8 cellular contexts compared by ENCODE assay signal in genomic region chr18:49812321-49813070, GRCh38. TPM values are rescaled to one million over a fixed set of nuclear protein-coding genes. Genes with fewer than 3 reads are reported as not detected.
A peak's percentile ranks its signal among the peaks of the same experiment; 100 is the strongest.
DNase-seq lines count a peak whose midpoint lies in the region; ATAC-seq and TF ChIP-seq lines count a peak whose summit lies in the region.

No MANE protein-coding gene starts in this region.

- CTCF ChIA-PET in MCF 10A (lab: Yijun Ruan, JAX), result interaction anchor here (0.8 to 4.0 kb wide), 5 partner anchors 27 to 302 kb away, joined by 3 to 33 read pairs (median 3); no protein-coding TSS in a partner anchor

- H3K27ac ChIP-seq in MM.1S (ENCODE audit: low read length), result peak overlapping the region; percentile 89; the same call in 1 of the 2 replicates
- peak overlapping the region; percentile 91 for H3K27ac ChIP-seq in mesendoderm (ENCODE audit: low read depth, low read length)
- H3K27ac ChIP-seq in vagina, result peak overlapping the region; percentile 92

- peak overlapping the region; percentile 94 for H3K4me3 Mint-ChIP-seq in MCF 10A (ENCODE audit: unreplicated experiment)

- no peaks in the 10 kb centered on the region for H3K27me3 Mint-ChIP-seq in MCF 10A (ENCODE audit: insufficient read depth, unreplicated experiment)

- H3K9me3 Mint-ChIP-seq in MCF 10A (ENCODE audit: unreplicated experiment), result peaks cover 16% of the 10 kb centered on the region

- no peaks in the 10 kb centered on the region for H3K9me3 ChIP-seq in MM.1S (replicated peaks; ENCODE audit: insufficient read depth, low read length)
- no peaks in the 10 kb centered on the region for H3K9me3 ChIP-seq in vagina

- H3K27me3 ChIP-seq in MM.1S (replicated peaks; ENCODE audit: insufficient read depth, low read length), result no peaks in the 10 kb centered on the region
- H3K27me3 ChIP-seq in mesendoderm (ENCODE audit: insufficient read depth, low read length, poor library complexity), result no peaks in the 10 kb centered on the region
- no peaks in the 10 kb centered on the region for H3K27me3 ChIP-seq in vagina

- TF ChIP-seq CTCF in MM.1S (IDR thresholded peaks at IDR 0.05; ENCODE audit: low read length), result no peak
- no peak for TF ChIP-seq CTCF in MCF 10A (IDR thresholded peaks at IDR 0.05; ENCODE audit: unreplicated experiment)
- TF ChIP-seq CTCF in vagina (IDR thresholded peaks at IDR 0.05), result no peak

- H2BK5ac ChIP-seq in mesendoderm (ENCODE audit: low read length), result no peak overlapping the region

- POLR2A ChIA-PET in MCF 10A (lab: Yijun Ruan, JAX), result interaction anchor here (0.9 to 4.9 kb wide), 20 partner anchors 14 to 382 kb away, joined by 3 to 84 read pairs (median 4); partner anchors contain the start of genes C18orf32, LIPG and MYO5B

- WGBS in mesendoderm (ENCODE audit: extremely low coverage, insufficient coverage, low lambda C conversion rate), result 100% methylated on average over 3 of the region's 14 CpGs

- H3K27ac Mint-ChIP-seq in MCF 10A (ENCODE audit: low read depth, unreplicated experiment), result peak overlapping the region; percentile 97

- H3K4me1 Mint-ChIP-seq in MCF 10A (ENCODE audit: insufficient read depth, unreplicated experiment), result peaks cover 19% of the 10 kb centered on the region

- H3K36me3 ChIP-seq in MM.1S (replicated peaks; ENCODE audit: insufficient read depth, low read length) (no peaks in the 10 kb centered on the region), mesendoderm (ENCODE audit: control insufficient read depth, insufficient read depth, low read length) (no peaks in the 10 kb centered on the region), vagina (no peaks in the 10 kb centered on the region)

- peak overlapping the region; percentile 88 for H3K56ac ChIP-seq in mesendoderm (ENCODE audit: low read length)

- no peak for ATAC-seq in GM21528 (IDR thresholded peaks at IDR 0.05; ENCODE audit: low FRiP score, unreplicated experiment)
- no peak for ATAC-seq in HG03045 (IDR thresholded peaks at IDR 0.05; ENCODE audit: unreplicated experiment)
- no peak for ATAC-seq in GM18873 (IDR thresholded peaks at IDR 0.05; ENCODE audit: low FRiP score, unreplicated experiment)

- H2AFZ ChIP-seq in MM.1S (ENCODE audit: low read length), result peak overlapping the region; percentile 94

- no peaks in the 10 kb centered on the region for H4K20me1 ChIP-seq in MM.1S (ENCODE audit: insufficient read depth, low read length)

- no peak overlapping the region for H2BK15ac ChIP-seq in mesendoderm (replicated peaks; ENCODE audit: low read depth)

- H3K79me1 ChIP-seq in mesendoderm (ENCODE audit: low read length), result peaks cover 7% of the 10 kb centered on the region

- H3K4me3 ChIP-seq in MM.1S (ENCODE audit: low read length) (peak overlapping the region; percentile 89), mesendoderm (ENCODE audit: low read length) (peak overlapping the region; percentile 49), vagina (peak overlapping the region; percentile 50 to 88)

- no peak overlapping the region for H3K4ac ChIP-seq in mesendoderm (ENCODE audit: low read depth, low read length)

- H3K4me2 ChIP-seq in MM.1S (ENCODE audit: low read depth, low read length), result peak overlapping the region; percentile 97
- H3K4me2 ChIP-seq in mesendoderm (ENCODE audit: low read length), result peak overlapping the region; percentile 55

- BruUV-seq in MCF 10A (replicated peaks; lab: Mats Ljungman, UMichigan), result no TSS peak

- peak overlapping the region; percentile 78 for H4K8ac ChIP-seq in mesendoderm (ENCODE audit: low read depth, low read length)

- no peaks in the 10 kb centered on the region for H3K9me2 ChIP-seq in MM.1S (replicated peaks; ENCODE audit: insufficient read depth, low read length)

- peaks cover 6% of the 10 kb centered on the region for H3K36me3 Mint-ChIP-seq in MCF 10A (ENCODE audit: insufficient read depth, unreplicated experiment)

- no peak for TF ChIP-seq POLR2A in vagina (IDR thresholded peaks at IDR 0.05)

- no peak overlapping the region for H4K5ac ChIP-seq in mesendoderm (ENCODE audit: low read length)

- H3K18ac ChIP-seq in mesendoderm (ENCODE audit: low read length), result peak overlapping the region; percentile 77

- intact Hi-C loops in MCF 10A (cut with micrococcal nuclease), result loop anchor here (1.0 kb wide), 1 partner anchor 46 kb away; no protein-coding TSS in a partner anchor
- intact Hi-C loops in vagina (cut with DNase I), result no loop called here

- peak overlapping the region; percentile 48 for H3K23ac ChIP-seq in mesendoderm (ENCODE audit: low read length)

- peak overlapping the region; percentile 30 for H2BK120ac ChIP-seq in mesendoderm (ENCODE audit: low read depth, low read length)

- H3K79me2 ChIP-seq in MM.1S (ENCODE audit: low read length) (peaks cover 60% of the 10 kb centered on the region), mesendoderm (ENCODE audit: control insufficient read depth, insufficient read depth, low read length) (peaks cover 41% of the 10 kb centered on the region)

- peak; percentile 28 for DNase-seq in EH (ENCODE audit: low read depth)
- DNase-seq in MM.1S, result no peak
- DNase-seq in MCF 10A (ENCODE audit: unreplicated experiment), result peak; percentile 19
- no peak for DNase-seq in mesendoderm
- DNase-seq in vagina (ENCODE audit: extremely low spot score in 2 of 2), result no peak

- H3K4me1 ChIP-seq in MM.1S (ENCODE audit: low read length) (peaks cover 13% of the 10 kb centered on the region), mesendoderm (ENCODE audit: control insufficient read depth, low read depth, low read length) (peaks cover 2% of the 10 kb centered on the region), vagina (peaks cover 26% of the 10 kb centered on the region)

- H3F3A ChIP-seq in MM.1S (ENCODE audit: insufficient read depth, low read length), result peaks cover 13% of the 10 kb centered on the region

- H3K9ac ChIP-seq in MM.1S (ENCODE audit: low read length) (peak overlapping the region; percentile 87), mesendoderm (ENCODE audit: low read length) (peak overlapping the region; percentile 95)

- H2AK5ac ChIP-seq in mesendoderm (ENCODE audit: low read length), result peak overlapping the region; percentile 9

RNA-seq across cellular contexts. Expression of gene ACAA2, which starts 0.8 kb away (rescaled TPM):
- total RNA-seq in MCF 10A (2022) (82.9 and 84.9 TPM in 2 replicates), vagina (50.6 TPM)
- 82.8 TPM for polyA plus RNA-seq in mesendoderm (2013, experiment 1 of 2)
- polyA plus RNA-seq in mesendoderm (2013, experiment 2 of 2), result 80.7 TPM

Comparison
In these comparisons a context has a peak if more than half of its experiments do, and no peak if none do; other contexts are left out.
1. DNase-seq: peak in EH (single experiment) and MCF 10A (single experiment); none in MM.1S (single experiment), mesendoderm (single experiment) and vagina (0 of 2).
2. Peak in every context shown above with its lines, with median percentiles within 50 percentile points of each other: H3K27ac ChIP-seq and H3K4me3 ChIP-seq.